ENCODE assay signal across 7 cellular contexts in genomic region chr3:39809995-39810595, GRCh38. TPM values are rescaled to one million over a fixed set of nuclear protein-coding genes. Genes with fewer than 3 reads are reported as not detected.
DNase-seq lines count a peak whose midpoint lies in the region; ATAC-seq and TF ChIP-seq lines count a peak whose summit lies in the region.

No MANE protein-coding gene starts in this region.

- no peaks in the 10 kb centered on the region for H3K9me3 ChIP-seq in MG63

- no peaks in the 10 kb centered on the region for H3K36me3 Mint-ChIP-seq in nephron progenitor cell (ENCODE audit: low read depth)

- peaks cover 93% of the 10 kb centered on the region for H3K27me3 Mint-ChIP-seq in nephron progenitor cell (ENCODE audit: low read depth, poor library complexity)

- no peaks in the 10 kb centered on the region for H3K9me3 Mint-ChIP-seq in nephron progenitor cell

- H3K27ac Mint-ChIP-seq in nephron progenitor cell = no peak overlapping the region

- peak overlapping the region; percentile 88 for H3K4me3 Mint-ChIP-seq in nephron progenitor cell

- ATAC-seq in GM19035 (IDR thresholded peaks at IDR 0.05; ENCODE audit: unreplicated experiment) = peak; percentile 19
- no peak for ATAC-seq in HG03108 (IDR thresholded peaks at IDR 0.05; ENCODE audit: unreplicated experiment)

- H3K27me3 ChIP-seq in MG63 = no peaks in the 10 kb centered on the region

- DNase-seq in MG63 (no peak), epithelial cell of esophagus (ENCODE audit: low read depth) (no peak), nephron progenitor cell (peak; percentile 32), NAMALWA (ENCODE audit: low spot score) (no peak), H4 (ENCODE audit: low spot score) (no peak)

- H3K4me1 Mint-ChIP-seq in nephron progenitor cell = peaks cover 24% of the 10 kb centered on the region

- no peak for TF ChIP-seq CTCF in epithelial cell of esophagus (IDR thresholded peaks at IDR 0.05; ENCODE audit: insufficient read depth, low read depth, low read length, missing control alignments)
- TF ChIP-seq CTCF in nephron progenitor cell (IDR thresholded peaks at IDR 0.05) = no peak

- H3K4me3 ChIP-seq in MG63 (peak overlapping the region; percentile 52), epithelial cell of esophagus (ENCODE audit: low read length) (peak overlapping the region; percentile 29)

- no peaks in the 10 kb centered on the region for H3K36me3 ChIP-seq in MG63

RNA-seq across cellular contexts. Expression of gene MYRIP, which starts 0.7 kb away (rescaled TPM):
- total RNA-seq in MG63 (2014; rRNA removed; shearing (Covaris generic); ENCODE audit: low replicate concordance) = 1.9 and 2.6 TPM in 2 replicates
- not detected in 2 replicates for total RNA-seq in H4 (2014; rRNA removed; shearing (Covaris generic))
